In genomic region chr16:84640145-84640544, GRCh38 we compare ENCODE assay signal across 20 cellular contexts. TPM values are rescaled to one million over a fixed set of nuclear protein-coding genes. Genes with fewer than 3 reads are reported as not detected.
DNase-seq lines count a peak whose midpoint lies in the region; ATAC-seq and TF ChIP-seq lines count a peak whose summit lies in the region.
"Had no signal": no experiment of that assay in that cellular context is flagged by ENCODE, and none has a peak within 500 bp of the region (broad histone marks: within the 10 kb centered on the region; RNA-seq: fewer than 3 reads in every experiment).

No MANE protein-coding gene starts in this region.

- no peak for ATAC-seq in activated CD4-positive, alpha-beta T cell treated with anti-CD3 and anti-CD28 coated beads for 36 hours
- ATAC-seq in stimulated activated naive B cell treated with anti-CD40 and anti-IgM and Interleukin-4, amounts not matched to agents 10 μg/mL and 1 μg/mL and 100 μg/mL, for 72 hours (replicated peaks) = no peak
- ATAC-seq in GM18520 (IDR thresholded peaks at IDR 0.05; ENCODE audit: unreplicated experiment) = no peak
- ATAC-seq: left cardiac atrium had no signal

- peaks cover 41% of the 10 kb centered on the region for H3K4me1 Mint-ChIP-seq in activated CD4-positive, alpha-beta T cell treated with anti-CD3 and anti-CD28 coated beads for 36 hours
- H3K4me1 Mint-ChIP-seq in IgD-negative memory B cell (peaks cover 39 to 56% (median 52%) of the 10 kb centered on the region in 3 donors), glutamatergic neuron (ENCODE audit: low read depth, unreplicated experiment) (peaks cover 26% of the 10 kb centered on the region)
- H3K4me1 Mint-ChIP-seq in stimulated activated naive B cell treated with anti-CD40 and anti-IgM and Interleukin-4, amounts not matched to agents 10 μg/mL and 1 μg/mL and 100 μg/mL, for 72 hours = peaks cover 56 to 76% of the 10 kb centered on the region in 2 donors

- H3K27ac Mint-ChIP-seq in activated CD4-positive, alpha-beta T cell treated with anti-CD3 and anti-CD28 coated beads for 36 hours = peak overlapping the region; percentile 72
- peak overlapping the region in 2 of 3 donors; percentile 82 to 92 for H3K27ac Mint-ChIP-seq in IgD-negative memory B cell
- no peak overlapping the region for H3K27ac Mint-ChIP-seq in glutamatergic neuron (ENCODE audit: unreplicated experiment)
- peak overlapping the region; percentile 91 for H3K27ac Mint-ChIP-seq in stimulated activated naive B cell treated with anti-CD40 and anti-IgM and Interleukin-4, amounts not matched to agents 10 μg/mL and 1 μg/mL and 100 μg/mL, for 72 hours
- H3K27ac Mint-ChIP-seq: brain, endodermal cell, mesothelial cell of epicardium had no signal

- POLR2A ChIA-PET in activated CD4-positive, alpha-beta T cell treated with anti-CD3 and anti-CD28 coated beads for 36 hours (lab: Charles Lee) = no interaction called here

- TF ChIP-seq CTCF in glutamatergic neuron (IDR thresholded peaks at IDR 0.05; ENCODE audit: partially characterized antibody, unreplicated experiment) = no peak
- TF ChIP-seq CTCF in GM20000 (IDR thresholded peaks at IDR 0.05; ENCODE audit: extremely low read depth, missing control alignments) = no peak

- H3K27me3 Mint-ChIP-seq in activated CD4-positive, alpha-beta T cell treated with anti-CD3 and anti-CD28 coated beads for 36 hours = no peaks in the 10 kb centered on the region
- no peaks in the 10 kb centered on the region for H3K27me3 Mint-ChIP-seq in IgD-negative memory B cell
- no peaks in the 10 kb centered on the region for H3K27me3 Mint-ChIP-seq in glutamatergic neuron (ENCODE audit: unreplicated experiment)
- no peaks in the 10 kb centered on the region for H3K27me3 Mint-ChIP-seq in stimulated activated naive B cell treated with anti-CD40 and anti-IgM and Interleukin-4, amounts not matched to agents 10 μg/mL and 1 μg/mL and 100 μg/mL, for 72 hours
- H3K27me3 Mint-ChIP-seq: activated naive CD8-positive, alpha-beta T cell treated with anti-CD3 and anti-CD28 coated beads for 36 hours; stimulated activated naive CD8-positive, alpha-beta T cell treated with anti-CD3 and anti-CD28 coated beads, Interleukin-15, Interleukin-2, amounts not matched to agents 100 ng/mL and 50 ng/mL, for 24 hours had no signal

- H3K4me3 Mint-ChIP-seq in activated CD4-positive, alpha-beta T cell treated with anti-CD3 and anti-CD28 coated beads for 36 hours = no peak overlapping the region
- H3K4me3 Mint-ChIP-seq in IgD-negative memory B cell = peak overlapping the region in 1 of 4 donors; percentile 53
- peak overlapping the region; percentile 28 for H3K4me3 Mint-ChIP-seq in glutamatergic neuron (ENCODE audit: unreplicated experiment)
- H3K4me3 Mint-ChIP-seq in stimulated activated naive B cell treated with anti-CD40 and anti-IgM and Interleukin-4, amounts not matched to agents 10 μg/mL and 1 μg/mL and 100 μg/mL, for 72 hours = peak overlapping the region in 1 of 2 donors; percentile 36
- H3K4me3 Mint-ChIP-seq: activated naive CD8-positive, alpha-beta T cell treated with anti-CD3 and anti-CD28 coated beads for 36 hours; brain; endodermal cell; mesothelial cell of epicardium; neural crest cell; stimulated activated naive CD8-positive, alpha-beta T cell treated with anti-CD3 and anti-CD28 coated beads, Interleukin-15, Interleukin-2, amounts not matched to agents 100 ng/mL and 50 ng/mL, for 24 hours had no signal

- H3K9me3 Mint-ChIP-seq in activated CD4-positive, alpha-beta T cell treated with anti-CD3 and anti-CD28 coated beads for 36 hours (ENCODE audit: low read depth) = peaks cover 6% of the 10 kb centered on the region
- H3K9me3 Mint-ChIP-seq in IgD-negative memory B cell (peaks cover 0 to 2% (median 0%) of the 10 kb centered on the region in 3 donors), glutamatergic neuron (ENCODE audit: unreplicated experiment) (peaks cover 13% of the 10 kb centered on the region)
- peaks cover 5% of the 10 kb centered on the region in 2 donors for H3K9me3 Mint-ChIP-seq in stimulated activated naive B cell treated with anti-CD40 and anti-IgM and Interleukin-4, amounts not matched to agents 10 μg/mL and 1 μg/mL and 100 μg/mL, for 72 hours
- H3K9me3 Mint-ChIP-seq: endodermal cell, mesothelial cell of epicardium had no signal

- intact Hi-C loops in activated CD4-positive, alpha-beta T cell treated with anti-CD3 and anti-CD28 coated beads for 36 hours (cut with DNase I, micrococcal nuclease) = no loop called here

- CTCF ChIA-PET in activated CD4-positive, alpha-beta T cell treated with anti-CD3 and anti-CD28 coated beads for 36 hours (lab: Charles Lee) = interaction anchor here (1.6 kb wide), 1 partner anchor 86 kb away, joined by 3 read pairs; no protein-coding TSS in a partner anchor

- no peak for DNase-seq in activated CD4-positive, alpha-beta T cell treated with anti-CD3 and anti-CD28 coated beads for 36 hours
- DNase-seq in activated CD4-positive, alpha-beta T cell treated with anti-CD3 and anti-CD28 coated beads for 1 hour = no peak
- DNase-seq in glutamatergic neuron (no peak), GM20000 (ENCODE audit: low spot score) (no peak), COLO829 (ENCODE audit: low spot score) (no peak)
- no peak for DNase-seq in stimulated activated naive B cell treated with anti-CD40 and anti-IgM and Interleukin-4, amounts not matched to agents 10 μg/mL and 1 μg/mL and 100 μg/mL, for 72 hours
- DNase-seq: activated naive CD8-positive, alpha-beta T cell treated with anti-CD3 and anti-CD28 coated beads for 36 hours; endodermal cell; left cardiac atrium; NCI-H1417; NCI-H2107; NCI-H510A treated with DMSO at 0.1 percent for 48 hours; NK-92 treated with Interleukin-12 subunit alpha and Interleukin-12 subunit beta, amount 100 ng/mL, for 24 hours; upper lobe of left lung had no signal

- H3K36me3 Mint-ChIP-seq in activated CD4-positive, alpha-beta T cell treated with anti-CD3 and anti-CD28 coated beads for 36 hours (ENCODE audit: low read depth) = no peaks in the 10 kb centered on the region
- H3K36me3 Mint-ChIP-seq in IgD-negative memory B cell = no peaks in the 10 kb centered on the region
- peaks cover 6% of the 10 kb centered on the region for H3K36me3 Mint-ChIP-seq in glutamatergic neuron (ENCODE audit: unreplicated experiment)
- peaks cover 3 to 9% of the 10 kb centered on the region in 2 donors for H3K36me3 Mint-ChIP-seq in stimulated activated naive B cell treated with anti-CD40 and anti-IgM and Interleukin-4, amounts not matched to agents 10 μg/mL and 1 μg/mL and 100 μg/mL, for 72 hours
- H3K36me3 Mint-ChIP-seq: brain, mesothelial cell of epicardium had no signal

RNA-seq across cellular contexts. Expression of gene KLHL36, which starts 8.2 kb away (rescaled TPM):
- 10 to 100 TPM; 31.1 to 43.2 TPM for total RNA-seq in activated CD4-positive, alpha-beta T cell treated with anti-CD3 and anti-CD28 coated beads for 36 hours
- 34.1 TPM for polyA plus RNA-seq in IgD-negative memory B cell
- 38.2 TPM for total RNA-seq in glutamatergic neuron (ENCODE audit: unreplicated experiment)

RNA-seq across cellular contexts. Expression of gene COTL1, which starts 22.3 kb away (rescaled TPM):
- 100 to 1,000 TPM; 353 to 384 TPM for total RNA-seq in activated CD4-positive, alpha-beta T cell treated with anti-CD3 and anti-CD28 coated beads for 36 hours
- 725 TPM for polyA plus RNA-seq in IgD-negative memory B cell
- 545 TPM for total RNA-seq in glutamatergic neuron (ENCODE audit: unreplicated experiment)

RNA-seq across cellular contexts. Expression of gene USP10, which starts 59.7 kb away (rescaled TPM):
- total RNA-seq in activated CD4-positive, alpha-beta T cell treated with anti-CD3 and anti-CD28 coated beads for 36 hours = 100 to 1,000 TPM; 117 to 133 TPM
- polyA plus RNA-seq in IgD-negative memory B cell = 95.8 TPM
- 100 TPM for total RNA-seq in glutamatergic neuron (ENCODE audit: unreplicated experiment)
